1 cellular context compared by ENCODE assay signal in genomic region chr6:130143709-130144108, GRCh38.
TF ChIP-seq lines count a peak whose summit lies in the region.

No MANE protein-coding gene starts in this region.

TF ChIP-seq in SK-N-SH treated with all-trans-retinoic acid at 6 μM for 48 hours, 23 proteins besides CTCF, POLR2A, EP300 and RAD21 (continued from another document):
- TF ChIP-seq PATZ1 (CRISPR knock-in tag; IDR thresholded peaks at IDR 0.05; ENCODE audit: borderline replicate concordance) (no peak), ZFP30 (CRISPR knock-in tag; IDR thresholded peaks at IDR 0.05) (no peak), TOX (CRISPR knock-in tag; IDR thresholded peaks at IDR 0.05; ENCODE audit: borderline replicate concordance) (no peak), CSRNP3 (CRISPR knock-in tag; IDR thresholded peaks at IDR 0.05) (no peak), ISL1 (CRISPR knock-in tag; IDR thresholded peaks at IDR 0.05) (no peak), ZFP3 (CRISPR knock-in tag; IDR thresholded peaks at IDR 0.05) (no peak), ZNF565 (CRISPR knock-in tag; conservative IDR thresholded peaks at IDR 0.05; ENCODE audit: low read depth) (no peak), ZNF70 (CRISPR knock-in tag; IDR thresholded peaks at IDR 0.05) (no peak), ZC3H10 (CRISPR knock-in tag; IDR thresholded peaks at IDR 0.05) (no peak), ARNTL (CRISPR knock-in tag; IDR thresholded peaks at IDR 0.05; ENCODE audit: borderline replicate concordance, low read depth) (no peak)
- TF ChIP-seq, protein P1, sequence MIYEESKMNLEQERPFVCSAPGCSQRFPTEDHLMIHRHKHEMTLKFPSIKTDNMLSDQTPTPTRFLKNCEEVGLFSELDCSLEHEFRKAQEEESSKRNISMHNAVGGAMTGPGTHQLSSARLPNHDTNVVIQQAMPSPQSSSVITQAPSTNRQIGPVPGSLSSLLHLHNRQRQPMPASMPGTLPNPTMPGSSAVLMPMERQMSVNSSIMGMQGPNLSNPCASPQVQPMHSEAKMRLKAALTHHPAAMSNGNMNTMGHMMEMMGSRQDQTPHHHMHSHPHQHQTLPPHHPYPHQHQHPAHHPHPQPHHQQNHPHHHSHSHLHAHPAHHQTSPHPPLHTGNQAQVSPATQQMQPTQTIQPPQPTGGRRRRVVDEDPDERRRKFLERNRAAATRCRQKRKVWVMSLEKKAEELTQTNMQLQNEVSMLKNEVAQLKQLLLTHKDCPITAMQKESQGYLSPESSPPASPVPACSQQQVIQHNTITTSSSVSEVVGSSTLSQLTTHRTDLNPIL (CRISPR knock-in tag; IDR thresholded peaks at IDR 0.05; ENCODE audit: low read depth) = no peak
TF ChIP-seq in SK-N-SH treated with all-trans-retinoic acid at 6 μM for 48 hours: peak in this region for 0.
